12 cellular contexts compared by ENCODE assay signal in genomic region chr20:3902041-3902440, GRCh38. TPM values are rescaled to one million over a fixed set of nuclear protein-coding genes. Genes with fewer than 3 reads are reported as not detected.
DNase-seq lines count a peak whose midpoint lies in the region; ATAC-seq and TF ChIP-seq lines count a peak whose summit lies in the region.
"Had no signal": no experiment of that assay in that cellular context is flagged by ENCODE, and none has a peak within 500 bp of the region (broad histone marks: within the 10 kb centered on the region; RNA-seq: fewer than 3 reads in every experiment).

No MANE protein-coding gene starts in this region.

- no peak for TF ChIP-seq EP300 in stomach (IDR thresholded peaks at IDR 0.05)

- H3K36me3 ChIP-seq in left lung (peaks cover 0 to 3% of the 10 kb centered on the region in 2 donors), stomach (no peaks in the 10 kb centered on the region)

- peak overlapping the region in 1 of 2 donors; percentile 27 for H3K4me3 ChIP-seq in left lung
- H3K4me3 ChIP-seq in stomach, result peak overlapping the region in 1 of 4 donors; percentile 7
- H3K4me3 ChIP-seq: SJCRH30 had no signal

- peaks cover 77% of the 10 kb centered on the region for H3K4me1 Mint-ChIP-seq in activated T-cell treated with anti-CD3 and anti-CD28 coated beads, Interleukin-2, amount 50 U/mL, for 24 hours (ENCODE audit: low read depth)
- H3K4me1 Mint-ChIP-seq in activated CD4-positive, alpha-beta memory T cell treated with anti-CD3 and anti-CD28 coated beads for 36 hours (ENCODE audit: low read depth), result peaks cover 72% of the 10 kb centered on the region

- WGBS in stomach, 5 donors, result 85 to 90% (median 90%) methylated on average over 7 of the region's 7 CpGs

- intact Hi-C loops in activated CD4-positive, alpha-beta memory T cell treated with anti-CD3 and anti-CD28 coated beads for 36 hours (cut with micrococcal nuclease), result no loop called here
- intact Hi-C loops in left lung (cut with DNase I), result no loop called here
- intact Hi-C loops in stomach (cut with DNase I; ENCODE audit: low total_unique reads), result no loop called here

- peak overlapping the region; percentile 46 to 89 for H3K27ac ChIP-seq in left lung
- H3K27ac ChIP-seq in stomach, result peak overlapping the region in 3 of 5 donors; percentile 33 to 57 (median 51)
- H3K27ac ChIP-seq: SJCRH30 had no signal

- H3K4me3 Mint-ChIP-seq in activated T-cell treated with anti-CD3 and anti-CD28 coated beads, Interleukin-2, amount 50 U/mL, for 24 hours, result no peak overlapping the region
- H3K4me3 Mint-ChIP-seq in activated CD4-positive, alpha-beta memory T cell treated with anti-CD3 and anti-CD28 coated beads for 36 hours, result no peak overlapping the region
- H3K4me3 Mint-ChIP-seq: neural crest cell had no signal

- H3K9me3 ChIP-seq in left lung (no peaks in the 10 kb centered on the region), stomach (no peaks in the 10 kb centered on the region)
- H3K9me3 ChIP-seq: SJCRH30 had no signal

- H3K27me3 ChIP-seq in left lung (no peaks in the 10 kb centered on the region), stomach (no peaks in the 10 kb centered on the region)
- H3K27me3 ChIP-seq: SJCRH30 had no signal

- H3K36me3 Mint-ChIP-seq in activated T-cell treated with anti-CD3 and anti-CD28 coated beads, Interleukin-2, amount 50 U/mL, for 24 hours (ENCODE audit: low read depth), result peaks cover 49% of the 10 kb centered on the region
- peaks cover 6% of the 10 kb centered on the region for H3K36me3 Mint-ChIP-seq in activated CD4-positive, alpha-beta memory T cell treated with anti-CD3 and anti-CD28 coated beads for 36 hours

- no peak for TF ChIP-seq POLR2A in stomach (IDR thresholded peaks at IDR 0.05)
- no peak for TF ChIP-seq POLR2A in GM18505 (IDR thresholded peaks at IDR 0.05; ENCODE audit: borderline replicate concordance, extremely low read depth, insufficient read depth, insufficient read length)

- POLR2A ChIA-PET in activated CD4-positive, alpha-beta memory T cell treated with anti-CD3 and anti-CD28 coated beads for 36 hours (lab: Charles Lee), result interaction anchor here (1.1 kb wide), 1 partner anchor 11 kb away, joined by 3 read pairs; no protein-coding TSS in a partner anchor

- ATAC-seq in left lung (no peak), GM18505 (IDR thresholded peaks at IDR 0.05; ENCODE audit: unreplicated experiment) (no peak), GM21367 (IDR thresholded peaks at IDR 0.05; ENCODE audit: unreplicated experiment) (no peak)

- H3K9me3 Mint-ChIP-seq in activated T-cell treated with anti-CD3 and anti-CD28 coated beads, Interleukin-2, amount 50 U/mL, for 24 hours, result no peaks in the 10 kb centered on the region
- no peaks in the 10 kb centered on the region for H3K9me3 Mint-ChIP-seq in activated CD4-positive, alpha-beta memory T cell treated with anti-CD3 and anti-CD28 coated beads for 36 hours
- H3K9me3 Mint-ChIP-seq: neural crest cell had no signal

- H3K27ac Mint-ChIP-seq in activated T-cell treated with anti-CD3 and anti-CD28 coated beads, Interleukin-2, amount 50 U/mL, for 24 hours, result peak overlapping the region; percentile 39
- H3K27ac Mint-ChIP-seq in activated CD4-positive, alpha-beta memory T cell treated with anti-CD3 and anti-CD28 coated beads for 36 hours, result peak overlapping the region; percentile 71

- no peak for DNase-seq in activated T-cell treated with anti-CD3 and anti-CD28 coated beads, Interleukin-2, amount 50 U/mL, for 24 hours
- DNase-seq in activated T-cell treated with anti-CD3 and anti-CD28 coated beads, Interleukin-2, amount 50 U/mL, for 48 hours, result no peak
- DNase-seq in activated CD4-positive, alpha-beta memory T cell treated with anti-CD3 and anti-CD28 coated beads for 36 hours, result no peak
- DNase-seq in left lung, result no peak
- DNase-seq in stomach, result no peak
- DNase-seq in KG1 (lab: John Stamatoyannopoulos, UW), result no peak
- DNase-seq: activated CD4-positive, alpha-beta T cell treated with anti-CD3 and anti-CD28 coated beads, Interleukin-2, amount 50 U/mL, for 1 hour; NCI-H1048; SJCRH30 had no signal

- H3K4me1 ChIP-seq in left lung, result peaks cover 37 to 86% of the 10 kb centered on the region in 2 donors
- peaks cover 31 to 96% (median 64%) of the 10 kb centered on the region in 4 donors for H3K4me1 ChIP-seq in stomach
- H3K4me1 ChIP-seq: SJCRH30 had no signal

- TF ChIP-seq CTCF in left lung (IDR thresholded peaks at IDR 0.05) (no peak), stomach (IDR thresholded peaks at IDR 0.05) (no peak)

- CTCF ChIA-PET in activated CD4-positive, alpha-beta memory T cell treated with anti-CD3 and anti-CD28 coated beads for 36 hours (lab: Charles Lee), result interaction anchor here (0.6 to 1.8 kb wide), 2 partner anchors 10 to 154 kb away, joined by 4 to 5 read pairs; no protein-coding TSS in a partner anchor

- no peaks in the 10 kb centered on the region for H3K27me3 Mint-ChIP-seq in activated T-cell treated with anti-CD3 and anti-CD28 coated beads, Interleukin-2, amount 50 U/mL, for 24 hours
- H3K27me3 Mint-ChIP-seq in activated CD4-positive, alpha-beta memory T cell treated with anti-CD3 and anti-CD28 coated beads for 36 hours, result no peaks in the 10 kb centered on the region

RNA-seq across cellular contexts. Expression of gene PANK2, which starts 12.9 kb away (rescaled TPM):
- total RNA-seq in activated CD4-positive, alpha-beta memory T cell treated with anti-CD3 and anti-CD28 coated beads for 36 hours, result 10 to 100 TPM; 49.3 to 52.5 TPM
- total RNA-seq in left lung (10 to 100 TPM; 39.4 to 47.8 TPM), stomach (10 to 100 TPM in 4 of 5 donors, 1 to 10 TPM in 1; 8.8 to 68.4 (median 39.0) TPM)
- 10 to 100 TPM; 19.3 to 28.5 (median 25.1) TPM for polyA plus RNA-seq in stomach

RNA-seq across cellular contexts. Expression of gene MAVS, which starts 55.4 kb away (rescaled TPM):
- 10 to 100 TPM; 22.2 to 24.2 TPM for total RNA-seq in activated CD4-positive, alpha-beta memory T cell treated with anti-CD3 and anti-CD28 coated beads for 36 hours
- total RNA-seq in left lung (10 to 100 TPM; 37.3 to 38.7 TPM), stomach (10 to 100 TPM; 26.6 to 50.4 (median 37.1) TPM)
- 10 to 100 TPM in 1 of 3 donors, 1 to 10 TPM in 2; 6.3 to 15.1 (median 9.2) TPM for polyA plus RNA-seq in stomach
